ENCODE assay signal across 30 cellular contexts in genomic region chr3:40572588-40572987, GRCh38.
"Had no signal": no experiment of that assay in that cellular context is flagged by ENCODE, and none has a peak within 500 bp of the region (broad histone marks: within the 10 kb centered on the region; RNA-seq: fewer than 3 reads in every experiment).

No MANE protein-coding gene starts in this region.

- H3K27me3 ChIP-seq: dorsolateral prefrontal cortex, hepatocyte, right lobe of liver, suprapubic skin, transverse colon, upper lobe of right lung, uterus had no signal

- H3K9ac ChIP-seq: parathyroid adenoma had no signal

- H3K9me3 Mint-ChIP-seq: immature natural killer cell; memory B cell; natural killer cell treated with Interleukin-12 subunit alpha and Interleukin-12 subunit beta and Interleukin-15 and Interleukin-18, amount 100 ng/mL, for 72 hours; neural crest cell; stimulated activated naive B cell treated with anti-CD40 and anti-IgM and Interleukin-4, amounts not matched to agents 10 μg/mL and 1 μg/mL and 100 μg/mL, for 72 hours; stimulated activated naive CD8-positive, alpha-beta T cell treated with anti-CD3 and anti-CD28 coated beads, Interleukin-15, amount 100 ng/mL, for 72 hours had no signal

- H3K4me3 ChIP-seq: dorsolateral prefrontal cortex, hepatocyte, lung, mucosa of descending colon, right lobe of liver, suprapubic skin, transverse colon, upper lobe of right lung, uterus had no signal

- H3K36me3 ChIP-seq: right lobe of liver, suprapubic skin, transverse colon, upper lobe of right lung, uterus had no signal

- H3K27ac Mint-ChIP-seq: immature natural killer cell; memory B cell; mesothelial cell of epicardium; naive B cell; natural killer cell treated with Interleukin-12 subunit alpha and Interleukin-12 subunit beta and Interleukin-15 and Interleukin-18, amount 100 ng/mL, for 72 hours; progenitor cell of endocrine pancreas; stimulated activated naive B cell treated with anti-CD40 and anti-IgM and Interleukin-4, amounts not matched to agents 10 μg/mL and 1 μg/mL and 100 μg/mL, for 72 hours; stimulated activated naive CD8-positive, alpha-beta T cell treated with anti-CD3 and anti-CD28 coated beads, Interleukin-15, amount 100 ng/mL, for 72 hours had no signal

- H3K4me2 ChIP-seq: hepatocyte had no signal

- ATAC-seq: left colon; left ventricle myocardium superior; mucosa of descending colon; natural killer cell treated with Interleukin-12 subunit alpha and Interleukin-12 subunit beta and Interleukin-15 and Interleukin-18, amount 100 ng/mL, for 72 hours; right lobe of liver; stimulated activated naive B cell treated with anti-CD40 and anti-IgM and Interleukin-4, amounts not matched to agents 10 μg/mL and 1 μg/mL and 100 μg/mL, for 72 hours; stimulated activated naive CD8-positive, alpha-beta T cell treated with anti-CD3 and anti-CD28 coated beads, Interleukin-15, amount 100 ng/mL, for 72 hours; upper lobe of right lung had no signal

- H3K4me3 Mint-ChIP-seq: immature natural killer cell; memory B cell; mesothelial cell of epicardium; naive B cell; natural killer cell treated with Interleukin-12 subunit alpha and Interleukin-12 subunit beta and Interleukin-15 and Interleukin-18, amount 100 ng/mL, for 72 hours; neural crest cell; stimulated activated naive B cell treated with anti-CD40 and anti-IgM and Interleukin-4, amounts not matched to agents 10 μg/mL and 1 μg/mL and 100 μg/mL, for 72 hours; stimulated activated naive CD8-positive, alpha-beta T cell treated with anti-CD3 and anti-CD28 coated beads, Interleukin-15, amount 100 ng/mL, for 72 hours had no signal

- H3K27ac ChIP-seq: dorsolateral prefrontal cortex, hepatocyte, parathyroid adenoma, right lobe of liver, suprapubic skin, transverse colon, upper lobe of right lung, uterus had no signal

- H3K4me1 Mint-ChIP-seq: immature natural killer cell; memory B cell; naive B cell; stimulated activated naive B cell treated with anti-CD40 and anti-IgM and Interleukin-4, amounts not matched to agents 10 μg/mL and 1 μg/mL and 100 μg/mL, for 72 hours; stimulated activated naive CD8-positive, alpha-beta T cell treated with anti-CD3 and anti-CD28 coated beads, Interleukin-15, amount 100 ng/mL, for 72 hours had no signal

- H2AFZ ChIP-seq: hepatocyte, parathyroid adenoma had no signal

- H3K4me1 ChIP-seq: parathyroid adenoma, right lobe of liver, suprapubic skin, transverse colon, upper lobe of right lung, uterus had no signal

- DNase-seq: dorsolateral prefrontal cortex; effector CD4-positive, alpha-beta T cell; head of caudate nucleus; immature natural killer cell; islet precursor cell; kidney glomerular epithelial cell; left colon; left ventricle myocardium superior; mucosa of descending colon; naive B cell; right lobe of liver; small intestine; stimulated activated CD4-positive, alpha-beta T cell treated with anti-CD3 and anti-CD28 coated beads, Interleukin-15, amount 100 ng/mL, for 24 hours; stimulated activated CD4-positive, alpha-beta T cell treated with anti-CD3 and anti-CD28 coated beads, Interleukin-2, amount 100 ng/mL, for 48 hours; stimulated activated naive B cell treated with anti-CD40 and anti-IgM and Interleukin-4, amounts not matched to agents 10 μg/mL and 1 μg/mL and 100 μg/mL, for 72 hours; stimulated activated naive CD8-positive, alpha-beta T cell treated with anti-CD3 and anti-CD28 coated beads, Interleukin-15, amount 100 ng/mL, for 72 hours; transverse colon; upper lobe of right lung; uterus had no signal

- H3K36me3 Mint-ChIP-seq: immature natural killer cell; mesothelial cell of epicardium; natural killer cell treated with Interleukin-12 subunit alpha and Interleukin-12 subunit beta and Interleukin-15 and Interleukin-18, amount 100 ng/mL, for 72 hours had no signal

- H3K79me2 ChIP-seq: hepatocyte, parathyroid adenoma had no signal

- H3K9me3 ChIP-seq: mucosa of descending colon, right lobe of liver, upper lobe of right lung, uterus had no signal

- FAIRE-seq: colon, frontal cortex, small intestine had no signal
